1 cellular context compared by ENCODE assay signal in genomic region chr11:20132667-20133039, GRCh38.
TF ChIP-seq lines count a peak whose summit lies in the region.

No MANE protein-coding gene starts in this region.

TF ChIP-seq in HEK293, 187 proteins besides CTCF, POLR2A, EP300 and RAD21 (continued from another document):
- TF ChIP-seq, protein P1, sequence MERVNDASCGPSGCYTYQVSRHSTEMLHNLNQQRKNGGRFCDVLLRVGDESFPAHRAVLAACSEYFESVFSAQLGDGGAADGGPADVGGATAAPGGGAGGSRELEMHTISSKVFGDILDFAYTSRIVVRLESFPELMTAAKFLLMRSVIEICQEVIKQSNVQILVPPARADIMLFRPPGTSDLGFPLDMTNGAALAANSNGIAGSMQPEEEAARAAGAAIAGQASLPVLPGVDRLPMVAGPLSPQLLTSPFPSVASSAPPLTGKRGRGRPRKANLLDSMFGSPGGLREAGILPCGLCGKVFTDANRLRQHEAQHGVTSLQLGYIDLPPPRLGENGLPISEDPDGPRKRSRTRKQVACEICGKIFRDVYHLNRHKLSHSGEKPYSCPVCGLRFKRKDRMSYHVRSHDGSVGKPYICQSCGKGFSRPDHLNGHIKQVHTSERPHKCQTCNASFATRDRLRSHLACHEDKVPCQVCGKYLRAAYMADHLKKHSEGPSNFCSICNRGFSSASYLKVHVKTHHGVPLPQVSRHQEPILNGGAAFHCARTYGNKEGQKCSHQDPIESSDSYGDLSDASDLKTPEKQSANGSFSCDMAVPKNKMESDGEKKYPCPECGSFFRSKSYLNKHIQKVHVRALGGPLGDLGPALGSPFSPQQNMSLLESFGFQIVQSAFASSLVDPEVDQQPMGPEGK (tag by site-specific recombination; IDR thresholded peaks at IDR 0.05): no peak
- TF ChIP-seq ZNF768 (tag by site-specific recombination; IDR thresholded peaks at IDR 0.05) (no peak), ZNF660 (tag by site-specific recombination; IDR thresholded peaks at IDR 0.05) (no peak)
TF ChIP-seq in HEK293: peak in this region for 0.
